1 cellular context compared by ENCODE assay signal in genomic region chr11:67376022-67376386, GRCh38.
TF ChIP-seq lines count a peak whose summit lies in the region.

No MANE protein-coding gene starts in this region.

TF ChIP-seq in IMR-90, 13 proteins besides CTCF, POLR2A, EP300 and RAD21:
- no peak for TF ChIP-seq MAZ (IDR thresholded peaks at IDR 0.05; ENCODE audit: borderline replicate concordance, low read depth, low read length)
- TF ChIP-seq ELK1 (IDR thresholded peaks at IDR 0.05; ENCODE audit: borderline replicate concordance, low read depth, low read length), result no peak
- no peak for TF ChIP-seq RCOR1 (IDR thresholded peaks at IDR 0.05; ENCODE audit: insufficient replicate concordance, low read length)
- TF ChIP-seq USF2 (IDR thresholded peaks at IDR 0.05; ENCODE audit: low read depth, low read length), result no peak
- TF ChIP-seq BHLHE40 (IDR thresholded peaks at IDR 0.05; ENCODE audit: low read depth, low read length), result no peak
- TF ChIP-seq MXI1 (IDR thresholded peaks at IDR 0.05; ENCODE audit: borderline replicate concordance, low read depth, low read length), result no peak
- no peak for TF ChIP-seq FOS (IDR thresholded peaks at IDR 0.05; ENCODE audit: low read depth, low read length)
